17 cellular contexts compared by ENCODE assay signal in the genomic region with DNA sequence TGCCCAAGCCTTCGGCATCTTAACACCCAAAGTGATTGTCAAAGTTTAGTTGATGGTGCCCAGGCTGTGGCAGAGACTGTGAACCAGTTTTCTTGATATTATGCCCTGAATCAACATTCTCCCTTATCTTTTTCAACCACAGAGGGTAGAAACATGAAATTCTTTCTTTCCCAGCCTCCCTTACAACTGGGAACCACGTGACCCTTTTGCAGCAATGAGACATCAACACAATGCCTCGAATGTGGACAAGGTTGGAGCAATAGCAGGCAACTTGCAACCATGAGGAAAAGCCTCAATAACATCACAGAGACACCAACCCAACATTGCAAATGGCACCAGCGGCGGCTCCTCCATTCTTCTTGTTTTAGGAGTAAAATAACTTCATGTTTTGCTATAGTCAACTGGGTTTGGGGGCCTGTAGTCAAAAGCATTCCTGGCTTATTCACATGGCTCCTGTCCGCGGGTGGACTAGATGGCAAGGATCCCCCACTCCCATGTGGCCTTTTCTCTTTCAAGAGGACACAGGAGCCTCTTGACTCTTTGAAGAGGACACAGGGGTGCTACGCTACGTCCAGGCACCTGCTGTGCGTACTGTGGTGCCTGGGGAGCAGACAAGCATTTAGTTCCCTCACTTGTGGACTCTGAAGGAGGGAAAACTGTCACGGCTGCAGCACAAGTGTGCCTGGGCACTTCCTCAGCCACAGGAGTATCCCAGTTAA.
DNase-seq lines count a peak whose midpoint lies in the region; ATAC-seq and TF ChIP-seq lines count a peak whose summit lies in the region.
"Had no signal": no experiment of that assay in that cellular context is flagged by ENCODE, and none has a peak within 500 bp of the region (broad histone marks: within the 10 kb centered on the region; RNA-seq: fewer than 3 reads in every experiment).

No MANE protein-coding gene starts in this region.

- no peak for DNase-seq in CD4-positive, CD25-positive, alpha-beta regulatory T cell
- DNase-seq in astrocyte of the hippocampus (ENCODE audit: low read depth, low spot score) = peak; percentile 53
- DNase-seq in naive thymus-derived CD4-positive, alpha-beta T cell = no peak
- DNase-seq in NCI-H2081 (lab: John Stamatoyannopoulos, UW) = no peak
- no peak for DNase-seq in gastrocnemius medialis
- DNase-seq: activated gamma-delta T cell treated with Interleukin-2 at 50 U/mL for 16 hours; BE2C; effector CD8-positive, alpha-beta T cell; hippocampal formation; midbrain; occipital lobe had no signal

- H3K4me1 ChIP-seq in CD4-positive, CD25-positive, alpha-beta regulatory T cell (ENCODE audit: control insufficient read depth, insufficient read depth, low read length, poor library complexity, severe bottlenecking) = no peaks in the 10 kb centered on the region
- no peaks in the 10 kb centered on the region for H3K4me1 ChIP-seq in HEK293 (ENCODE audit: control insufficient read depth, insufficient read depth, low read length)
- H3K4me1 ChIP-seq in naive thymus-derived CD4-positive, alpha-beta T cell (ENCODE audit: control insufficient read depth in 2 of 2, insufficient read depth in 2 of 2, low read length in 2 of 2) = peaks cover 0 to 6% of the 10 kb centered on the region in 2 donors
- peaks cover 0 to 3% of the 10 kb centered on the region in 2 donors for H3K4me1 ChIP-seq in gastrocnemius medialis

- CTCF ChIA-PET in HEK293 (lab: Yijun Ruan, JAX) = no interaction called here
- CTCF ChIA-PET in naive thymus-derived CD4-positive, alpha-beta T cell (lab: Charles Lee) = interaction anchor here (0.7 to 1.1 kb wide), 2 partner anchors 23 to 284 kb away, joined by 3 read pairs; no protein-coding TSS in a partner anchor

- H3K4me1 Mint-ChIP-seq in CD4-positive, CD25-positive, alpha-beta regulatory T cell = peaks cover 4 to 59% (median 24%) of the 10 kb centered on the region in 4 donors
- H3K4me1 Mint-ChIP-seq in naive thymus-derived CD4-positive, alpha-beta T cell = peaks cover 8 to 74% (median 45%) of the 10 kb centered on the region in 7 donors

- peaks cover 30% of the 10 kb centered on the region for H3K36me3 ChIP-seq in CD4-positive, CD25-positive, alpha-beta regulatory T cell (ENCODE audit: control insufficient read depth, insufficient read depth, low read length)
- no peaks in the 10 kb centered on the region for H3K36me3 ChIP-seq in HEK293 (ENCODE audit: control insufficient read depth in 2 of 2, insufficient read depth in 1 of 2, low read length in 2 of 2)
- peaks cover 0 to 33% (median 0%) of the 10 kb centered on the region in 3 experiments for H3K36me3 ChIP-seq in naive thymus-derived CD4-positive, alpha-beta T cell (ENCODE audit: control insufficient read depth in 2 of 3, insufficient read depth in 3 of 3, low read length in 3 of 3)
- H3K36me3 ChIP-seq in gastrocnemius medialis = no peaks in the 10 kb centered on the region
- H3K36me3 ChIP-seq: BE2C, thoracic aorta had no signal

- no peaks in the 10 kb centered on the region for H3K27me3 Mint-ChIP-seq in CD4-positive, CD25-positive, alpha-beta regulatory T cell
- no peaks in the 10 kb centered on the region for H3K27me3 Mint-ChIP-seq in naive thymus-derived CD4-positive, alpha-beta T cell
- H3K27me3 Mint-ChIP-seq: IgD-negative memory B cell had no signal

- H3K4me3 ChIP-seq in CD4-positive, CD25-positive, alpha-beta regulatory T cell (ENCODE audit: low read depth, low read length) = no peak overlapping the region
- no peak overlapping the region for H3K4me3 ChIP-seq in HEK293 (ENCODE audit: low read depth, low read length)
- H3K4me3 ChIP-seq in naive thymus-derived CD4-positive, alpha-beta T cell (ENCODE audit: low read length) = no peak overlapping the region
- no peak overlapping the region for H3K4me3 ChIP-seq in gastrocnemius medialis
- H3K4me3 ChIP-seq: thoracic aorta had no signal

- no peak for TF ChIP-seq CTCF in HEK293 (tag by site-specific recombination; IDR thresholded peaks at IDR 0.05)
- TF ChIP-seq CTCF in gastrocnemius medialis (IDR thresholded peaks at IDR 0.05 in 4 of 5, conservative IDR thresholded peaks at IDR 0.05 in 1 of 5) = no peak

- no peak for ATAC-seq in CD4-positive, CD25-positive, alpha-beta regulatory T cell (ENCODE audit: low read depth in 2 of 2)
- no peak for ATAC-seq in naive thymus-derived CD4-positive, alpha-beta T cell
- ATAC-seq in gastrocnemius medialis (no peak), GM21529 (IDR thresholded peaks at IDR 0.05; ENCODE audit: unreplicated experiment) (no peak)
- ATAC-seq: sciatic nerve, WTC11 had no signal

- no peak overlapping the region for H3K27ac ChIP-seq in CD4-positive, CD25-positive, alpha-beta regulatory T cell (ENCODE audit: insufficient read depth, low read length, poor library complexity, severe bottlenecking)
- no peak overlapping the region for H3K27ac ChIP-seq in HEK293 (ENCODE audit: extremely low read depth, low read depth, low read length)
- no peak overlapping the region for H3K27ac ChIP-seq in naive thymus-derived CD4-positive, alpha-beta T cell (ENCODE audit: low read depth, low read length)
- H3K27ac ChIP-seq in gastrocnemius medialis = no peak overlapping the region
- H3K27ac ChIP-seq: thoracic aorta had no signal

- in situ Hi-C loops in gastrocnemius medialis (cut with MboI; ENCODE audit: low sequenced_read_pairs in 4 of 4) = no loop called here

- H3K36me3 Mint-ChIP-seq in CD4-positive, CD25-positive, alpha-beta regulatory T cell = peaks cover 19% of the 10 kb centered on the region
- peaks cover 0 to 40% (median 14%) of the 10 kb centered on the region in 5 donors for H3K36me3 Mint-ChIP-seq in naive thymus-derived CD4-positive, alpha-beta T cell
- H3K36me3 Mint-ChIP-seq: WTC11 had no signal

- TF ChIP-seq POLR2A in gastrocnemius medialis (IDR thresholded peaks at IDR 0.05) = no peak

- H3K9me3 Mint-ChIP-seq in CD4-positive, CD25-positive, alpha-beta regulatory T cell = no peaks in the 10 kb centered on the region
- peaks cover 0 to 2% (median 0%) of the 10 kb centered on the region in 11 donors for H3K9me3 Mint-ChIP-seq in naive thymus-derived CD4-positive, alpha-beta T cell
- H3K9me3 Mint-ChIP-seq: IgD-negative memory B cell, WTC11 had no signal

- H3K27me3 ChIP-seq in CD4-positive, CD25-positive, alpha-beta regulatory T cell (ENCODE audit: control insufficient read depth, insufficient read depth, low read length) = no peaks in the 10 kb centered on the region
- H3K27me3 ChIP-seq in naive thymus-derived CD4-positive, alpha-beta T cell (ENCODE audit: control insufficient read depth in 2 of 2, insufficient read depth in 2 of 2, low read length in 2 of 2) = no peaks in the 10 kb centered on the region
- no peaks in the 10 kb centered on the region for H3K27me3 ChIP-seq in gastrocnemius medialis
- H3K27me3 ChIP-seq: BE2C had no signal

- intact Hi-C loops in naive thymus-derived CD4-positive, alpha-beta T cell (cut with micrococcal nuclease) = no loop called here
- intact Hi-C loops in gastrocnemius medialis (cut with DNase I; ENCODE audit: low total_unique reads) = no loop called here

- POLR2A ChIA-PET in HEK293 (lab: Yijun Ruan, JAX) = no interaction called here
- POLR2A ChIA-PET in naive thymus-derived CD4-positive, alpha-beta T cell (lab: Charles Lee) = interaction anchor here (1.0 kb wide), 1 partner anchor 9 kb away, joined by 4 read pairs; no protein-coding TSS in a partner anchor

- H3K9me3 ChIP-seq in CD4-positive, CD25-positive, alpha-beta regulatory T cell (ENCODE audit: control insufficient read depth in 2 of 2, low read length in 2 of 2) = no peaks in the 10 kb centered on the region
- H3K9me3 ChIP-seq in HEK293 (ENCODE audit: control insufficient read depth, insufficient read depth, low read depth, low read length) (no peaks in the 10 kb centered on the region), gastrocnemius medialis (no peaks in the 10 kb centered on the region)
- no peaks in the 10 kb centered on the region for H3K9me3 ChIP-seq in naive thymus-derived CD4-positive, alpha-beta T cell (ENCODE audit: control insufficient read depth in 2 of 3, low read length in 3 of 3)
- H3K9me3 ChIP-seq: BE2C, thoracic aorta had no signal

- H3K4me3 Mint-ChIP-seq in CD4-positive, CD25-positive, alpha-beta regulatory T cell = no peak overlapping the region
- no peak overlapping the region for H3K4me3 Mint-ChIP-seq in naive thymus-derived CD4-positive, alpha-beta T cell
- H3K4me3 Mint-ChIP-seq: IgD-negative memory B cell, WTC11 had no signal

- H3K27ac Mint-ChIP-seq in CD4-positive, CD25-positive, alpha-beta regulatory T cell = peak overlapping the region; percentile 48 to 78 (median 58)
- peak overlapping the region in 8 of 9 donors; percentile 73 to 88 (median 82) for H3K27ac Mint-ChIP-seq in naive thymus-derived CD4-positive, alpha-beta T cell
- H3K27ac Mint-ChIP-seq: IgD-negative memory B cell had no signal

TF ChIP-seq in HEK293, 187 proteins besides CTCF, POLR2A, EP300 and RAD21:
- peak; percentile 53; the same call in 1 of the 2 replicates for TF ChIP-seq ZIC2 (tag by site-specific recombination; IDR thresholded peaks at IDR 0.05)
- no peak for TF ChIP-seq ZNF658 (tag by site-specific recombination; IDR thresholded peaks at IDR 0.05)
